In the genomic region with DNA sequence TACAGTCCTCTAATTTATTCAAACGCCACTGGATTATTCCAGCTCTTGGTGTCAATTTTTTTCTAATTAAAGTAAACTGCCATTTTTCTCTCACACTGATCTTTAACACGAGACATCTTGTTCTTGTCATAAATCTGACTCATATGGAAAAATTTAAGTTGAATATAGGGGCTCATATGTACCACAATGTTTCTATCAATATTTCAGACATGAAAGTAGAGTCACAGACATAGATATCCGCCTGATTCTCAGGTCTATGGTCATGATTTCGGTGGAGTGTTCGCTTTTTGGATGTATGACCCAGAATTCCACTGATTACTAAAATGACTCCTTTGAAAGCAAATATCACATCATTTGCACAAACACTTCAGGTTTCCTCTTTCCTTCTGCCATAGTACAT, we compare ENCODE assay signal across 14 cellular contexts.
DNase-seq lines count a peak whose midpoint lies in the region; ATAC-seq and TF ChIP-seq lines count a peak whose summit lies in the region.
"Had no signal": no experiment of that assay in that cellular context is flagged by ENCODE, and none has a peak within 500 bp of the region (broad histone marks: within the 10 kb centered on the region; RNA-seq: fewer than 3 reads in every experiment).

No MANE protein-coding gene starts in this region.

- H3K9me3 ChIP-seq in PC-3 (ENCODE audit: low read length): no peaks in the 10 kb centered on the region
- no peaks in the 10 kb centered on the region for H3K9me3 ChIP-seq in esophagus squamous epithelium
- H3K9me3 ChIP-seq: psoas muscle, SJCRH30 had no signal

- H3K27ac ChIP-seq in PC-3 (ENCODE audit: low read length) (peak overlapping the region; percentile 31), esophagus squamous epithelium (peak overlapping the region in 3 of 4 donors; percentile 20 to 69 (median 48))
- H3K27ac ChIP-seq: psoas muscle, SJCRH30 had no signal

- no peaks in the 10 kb centered on the region for H3K9me3 Mint-ChIP-seq in activated T-cell treated with anti-CD3 and anti-CD28 coated beads, Interleukin-2, amount 50 U/mL, for 24 hours
- no peaks in the 10 kb centered on the region for H3K9me3 Mint-ChIP-seq in stimulated activated memory B cell treated with anti-CD40 and anti-IgM and Interleukin-4, amounts not matched to agents 10 μg/mL and 1 μg/mL and 100 μg/mL, for 72 hours
- H3K9me3 Mint-ChIP-seq: HFFc6 had no signal

- no peak for TF ChIP-seq POLR2A in esophagus squamous epithelium (IDR thresholded peaks at IDR 0.05)

- H3K9ac ChIP-seq in PC-3 (ENCODE audit: low read length): no peak overlapping the region

- peaks cover 6% of the 10 kb centered on the region; the same call in 1 of the 2 replicates for H3K79me2 ChIP-seq in PC-3 (ENCODE audit: low read length)

- H3K4me1 ChIP-seq in PC-3 (ENCODE audit: insufficient read depth, low read length): peaks cover 42% of the 10 kb centered on the region
- H3K4me1 ChIP-seq in esophagus squamous epithelium: peaks cover 18 to 77% (median 34%) of the 10 kb centered on the region in 3 donors
- H3K4me1 ChIP-seq: SJCRH30 had no signal

- H3K36me3 ChIP-seq in PC-3 (ENCODE audit: low read depth, low read length) (no peaks in the 10 kb centered on the region), esophagus squamous epithelium (peaks cover 0 to 69% (median 0%) of the 10 kb centered on the region in 3 donors)
- H3K36me3 ChIP-seq: SJCRH30 had no signal

- no peaks in the 10 kb centered on the region for H4K20me1 ChIP-seq in PC-3 (ENCODE audit: low read length)

- no peak for ATAC-seq in PC-3
- ATAC-seq in stimulated activated memory B cell treated with anti-CD40 and anti-IgM and Interleukin-4, amounts not matched to agents 10 μg/mL and 1 μg/mL and 100 μg/mL, for 72 hours: no peak
- ATAC-seq: psoas muscle had no signal

- 81 to 87% methylated on average over 5 of the region's 5 CpGs for WGBS in esophagus squamous epithelium, 2 donors

- no peak overlapping the region for H2AFZ ChIP-seq in PC-3 (ENCODE audit: low read length)

- intact Hi-C loops in PC-3 (cut with micrococcal nuclease) (loop anchor here (1.0 kb wide), 1 partner anchor 19 kb away; no protein-coding TSS in a partner anchor), esophagus squamous epithelium (cut with DNase I) (no loop called here)

- DNase-seq in activated T-cell treated with anti-CD3 and anti-CD28 coated beads, Interleukin-2, amount 50 U/mL, for 24 hours: no peak
- no peak for DNase-seq in activated T-cell treated with anti-CD3 and anti-CD28 coated beads, Interleukin-2, amount 50 U/mL, for 48 hours
- DNase-seq in PC-3 (no peak), esophagus squamous epithelium (lab: John Stamatoyannopoulos, UW) (no peak), cerebellar nuclear complex (lab: John Stamatoyannopoulos, UW) (no peak), mesenteric fat pad (ENCODE audit: low spot score) (no peak), A172 (ENCODE audit: low spot score) (no peak)
- DNase-seq: DMS 273 treated with DMSO at 0.1 percent for 48 hours, HFFc6, NCI-H1436 treated with DMSO at 0.1 percent for 48 hours, NCI-H446, psoas muscle, SJCRH30 had no signal

- BruUV-seq in PC-3 (replicated peaks; lab: Mats Ljungman, UMichigan): TSS peak; percentile 44

- no peaks in the 10 kb centered on the region for H3K27me3 ChIP-seq in PC-3 (ENCODE audit: low read length)
- H3K27me3 ChIP-seq in esophagus squamous epithelium: no peaks in the 10 kb centered on the region
- H3K27me3 ChIP-seq: SJCRH30 had no signal

- H3F3A ChIP-seq in PC-3 (ENCODE audit: low read length, unreplicated experiment): no peaks in the 10 kb centered on the region

- POLR2A ChIA-PET in PC-3 (lab: Charles Lee; ENCODE audit: unreplicated experiment): interaction anchor here (1.2 kb wide), 1 partner anchor 27 kb away, joined by 4 read pairs; no protein-coding TSS in a partner anchor

- H3K4me3 Mint-ChIP-seq in activated T-cell treated with anti-CD3 and anti-CD28 coated beads, Interleukin-2, amount 50 U/mL, for 24 hours: peak overlapping the region; percentile 0
- H3K4me3 Mint-ChIP-seq in stimulated activated memory B cell treated with anti-CD40 and anti-IgM and Interleukin-4, amounts not matched to agents 10 μg/mL and 1 μg/mL and 100 μg/mL, for 72 hours: no peak overlapping the region
- H3K4me3 Mint-ChIP-seq: HFFc6 had no signal

- no peaks in the 10 kb centered on the region for H3K9me2 ChIP-seq in PC-3 (replicated peaks; ENCODE audit: low read length)

- no peak overlapping the region for H3K4me2 ChIP-seq in PC-3 (ENCODE audit: low read length)

- no peaks in the 10 kb centered on the region for H3K27me3 Mint-ChIP-seq in activated T-cell treated with anti-CD3 and anti-CD28 coated beads, Interleukin-2, amount 50 U/mL, for 24 hours
- H3K27me3 Mint-ChIP-seq in stimulated activated memory B cell treated with anti-CD40 and anti-IgM and Interleukin-4, amounts not matched to agents 10 μg/mL and 1 μg/mL and 100 μg/mL, for 72 hours: no peaks in the 10 kb centered on the region

- CTCF ChIA-PET in PC-3 (lab: Charles Lee): no interaction called here

- peaks cover 95% of the 10 kb centered on the region for H3K36me3 Mint-ChIP-seq in activated T-cell treated with anti-CD3 and anti-CD28 coated beads, Interleukin-2, amount 50 U/mL, for 24 hours (ENCODE audit: low read depth)
- H3K36me3 Mint-ChIP-seq in stimulated activated memory B cell treated with anti-CD40 and anti-IgM and Interleukin-4, amounts not matched to agents 10 μg/mL and 1 μg/mL and 100 μg/mL, for 72 hours: peaks cover 78% of the 10 kb centered on the region

- H3K27ac Mint-ChIP-seq in activated T-cell treated with anti-CD3 and anti-CD28 coated beads, Interleukin-2, amount 50 U/mL, for 24 hours: peak overlapping the region; percentile 87
- peak overlapping the region; percentile 80 for H3K27ac Mint-ChIP-seq in stimulated activated memory B cell treated with anti-CD40 and anti-IgM and Interleukin-4, amounts not matched to agents 10 μg/mL and 1 μg/mL and 100 μg/mL, for 72 hours

- H3K4me3 ChIP-seq in PC-3 (ENCODE audit: low read length) (no peak overlapping the region), esophagus squamous epithelium (no peak overlapping the region)
- H3K4me3 ChIP-seq: psoas muscle, SJCRH30 had no signal

- TF ChIP-seq CTCF in PC-3 (conservative IDR thresholded peaks at IDR 0.05; ENCODE audit: low read depth, low read length) (no peak), esophagus squamous epithelium (IDR thresholded peaks at IDR 0.05) (no peak)

- H3K4me1 Mint-ChIP-seq in activated T-cell treated with anti-CD3 and anti-CD28 coated beads, Interleukin-2, amount 50 U/mL, for 24 hours (ENCODE audit: low read depth): peaks cover 92% of the 10 kb centered on the region
- peaks cover 86% of the 10 kb centered on the region for H3K4me1 Mint-ChIP-seq in stimulated activated memory B cell treated with anti-CD40 and anti-IgM and Interleukin-4, amounts not matched to agents 10 μg/mL and 1 μg/mL and 100 μg/mL, for 72 hours
